ENCODE assay signal across 8 cellular contexts in the genomic region with DNA sequence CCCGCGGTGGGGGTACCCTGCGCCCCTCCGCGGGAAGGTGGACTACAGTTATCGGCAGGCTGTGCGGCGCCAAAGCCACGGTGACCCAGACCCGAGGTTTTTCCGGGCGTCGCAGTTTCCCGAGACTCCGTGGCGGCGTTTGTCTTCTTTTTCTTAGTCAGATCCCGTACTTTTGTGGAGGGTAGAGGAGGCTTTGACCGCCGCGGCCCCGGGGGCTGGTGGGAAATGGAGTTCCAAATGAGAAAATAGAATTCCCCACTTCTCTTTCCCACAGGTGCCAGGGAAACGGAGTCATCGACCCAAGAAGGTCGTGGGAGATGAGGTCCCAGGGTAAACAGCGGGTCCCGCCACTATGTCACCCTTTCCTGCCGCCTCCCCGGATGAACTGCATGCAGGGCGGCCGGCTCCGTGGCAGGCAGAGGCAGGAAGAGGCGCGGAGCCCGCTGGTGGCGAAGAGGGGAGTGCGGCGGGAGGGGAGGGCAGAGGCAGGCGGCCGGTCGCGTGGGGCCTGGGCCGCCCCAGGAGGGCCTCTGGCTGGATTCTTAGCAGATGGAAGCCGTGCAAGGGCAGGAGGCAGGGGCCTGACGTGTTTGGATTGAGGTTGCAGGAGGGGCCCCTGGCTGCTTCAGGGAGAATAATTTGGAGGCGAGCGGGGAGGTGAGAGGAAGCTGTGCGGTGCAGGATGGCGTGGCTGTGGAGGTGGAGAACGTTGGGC. TPM values are rescaled to one million over a fixed set of nuclear protein-coding genes. Genes with fewer than 3 reads are reported as not detected.
DNase-seq lines count a peak whose midpoint lies in the region; ATAC-seq and TF ChIP-seq lines count a peak whose summit lies in the region.

No MANE protein-coding gene starts in this region.

- TF ChIP-seq POLR2A in transverse colon (IDR thresholded peaks at IDR 0.05), result peak; percentile 37

- CTCF ChIA-PET in activated CD8-positive, alpha-beta memory T cell treated with anti-CD3 and anti-CD28 coated beads, Interleukin-2, amount 10 ng/mL, durations not matched to agents 7 days and 5 days (lab: Charles Lee), result interaction anchor here (0.7 to 4.4 kb wide), 5 partner anchors 9 to 166 kb away, joined by 3 to 36 read pairs (median 4); a partner anchor contains a TSS

- peak; percentile 87 for ATAC-seq in activated CD8-positive, alpha-beta memory T cell treated with anti-CD3 and anti-CD28 coated beads, Interleukin-2, amount 10 ng/mL, durations not matched to agents 7 days and 5 days
- peak; percentile 83 to 84 for ATAC-seq in naive thymus-derived CD8-positive, alpha-beta T cell
- no peak for ATAC-seq in GM21515 (IDR thresholded peaks at IDR 0.05; ENCODE audit: unreplicated experiment)

- H3K4me1 ChIP-seq in transverse colon, result peaks cover 0 to 18% (median 13%) of the 10 kb centered on the region in 4 donors

- H3K9me3 ChIP-seq in transverse colon, result no peaks in the 10 kb centered on the region

- in situ Hi-C loops in GM13976 (cut with MboI; ENCODE audit: low sequenced_read_pairs, unreplicated experiment) (no loop called here), transverse colon (cut with MboI; ENCODE audit: low pct_ligation_motif_present in 1 of 4, low pct_unique_long_range_greater_than_20kb in 1 of 4, low sequenced_read_pairs in 3 of 4) (no loop called here)

- no peaks in the 10 kb centered on the region for H3K9me3 Mint-ChIP-seq in activated CD8-positive, alpha-beta memory T cell treated with anti-CD3 and anti-CD28 coated beads, Interleukin-2, amount 10 ng/mL, durations not matched to agents 7 days and 5 days (ENCODE audit: low read depth)
- H3K9me3 Mint-ChIP-seq in endothelial cell (ENCODE audit: unreplicated experiment), result no peaks in the 10 kb centered on the region
- no peaks in the 10 kb centered on the region for H3K9me3 Mint-ChIP-seq in naive thymus-derived CD8-positive, alpha-beta T cell

- H3K36me3 ChIP-seq in transverse colon, result peaks cover 0 to 13% (median 4%) of the 10 kb centered on the region in 4 donors

- peak overlapping the region; percentile 78 for H3K27ac Mint-ChIP-seq in activated CD8-positive, alpha-beta memory T cell treated with anti-CD3 and anti-CD28 coated beads, Interleukin-2, amount 10 ng/mL, durations not matched to agents 7 days and 5 days
- H3K27ac Mint-ChIP-seq in endothelial cell (ENCODE audit: unreplicated experiment), result peak overlapping the region; percentile 79
- H3K27ac Mint-ChIP-seq in naive thymus-derived CD8-positive, alpha-beta T cell, result peak overlapping the region; percentile 84 to 94 (median 91)

- peak overlapping the region; percentile 64 for H3K4me3 Mint-ChIP-seq in activated CD8-positive, alpha-beta memory T cell treated with anti-CD3 and anti-CD28 coated beads, Interleukin-2, amount 10 ng/mL, durations not matched to agents 7 days and 5 days
- H3K4me3 Mint-ChIP-seq in endothelial cell (ENCODE audit: unreplicated experiment), result no peak overlapping the region
- peak overlapping the region; percentile 81 to 95 (median 86) for H3K4me3 Mint-ChIP-seq in naive thymus-derived CD8-positive, alpha-beta T cell

- no peaks in the 10 kb centered on the region for H3K36me3 Mint-ChIP-seq in activated CD8-positive, alpha-beta memory T cell treated with anti-CD3 and anti-CD28 coated beads, Interleukin-2, amount 10 ng/mL, durations not matched to agents 7 days and 5 days
- peaks cover 11% of the 10 kb centered on the region for H3K36me3 Mint-ChIP-seq in endothelial cell (ENCODE audit: low read depth, unreplicated experiment)
- H3K36me3 Mint-ChIP-seq in naive thymus-derived CD8-positive, alpha-beta T cell, result peaks cover 0 to 14% (median 0%) of the 10 kb centered on the region in 3 donors

- H3K27me3 Mint-ChIP-seq in activated CD8-positive, alpha-beta memory T cell treated with anti-CD3 and anti-CD28 coated beads, Interleukin-2, amount 10 ng/mL, durations not matched to agents 7 days and 5 days, result no peaks in the 10 kb centered on the region
- peaks cover 31% of the 10 kb centered on the region for H3K27me3 Mint-ChIP-seq in endothelial cell (ENCODE audit: unreplicated experiment)
- no peaks in the 10 kb centered on the region for H3K27me3 Mint-ChIP-seq in naive thymus-derived CD8-positive, alpha-beta T cell

- WGBS in transverse colon (ENCODE audit: low coverage in 1 of 2), 2 donors, result 5 to 20% methylated on average over 11 to 47 of the region's 50 CpGs

- DNase-seq in GM13976 (ENCODE audit: low spot score) (peak; percentile 63), endothelial cell (ENCODE audit: low spot score) (no peak), transverse colon (peak; percentile 55), ecto neural progenitor cell (ENCODE audit: low spot score) (no peak), NCI-H2227 treated with DMSO at 0.1 percent for 48 hours (lab: John Stamatoyannopoulos, UW) (no peak)
- peak; percentile 77 for DNase-seq in activated CD8-positive, alpha-beta memory T cell treated with anti-CD3 and anti-CD28 coated beads, Interleukin-2, amount 10 ng/mL, durations not matched to agents 7 days and 5 days
- DNase-seq in naive thymus-derived CD8-positive, alpha-beta T cell, result peak in 9 of 10 donors; percentile 44 to 77 (median 59)

- TF ChIP-seq EP300 in transverse colon (IDR thresholded peaks at IDR 0.05; ENCODE audit: low read depth), result no peak

- intact Hi-C loops in transverse colon (cut with DNase I; ENCODE audit: low total_unique reads), result no loop called here

- H3K4me1 Mint-ChIP-seq in activated CD8-positive, alpha-beta memory T cell treated with anti-CD3 and anti-CD28 coated beads, Interleukin-2, amount 10 ng/mL, durations not matched to agents 7 days and 5 days, result peaks cover 15% of the 10 kb centered on the region
- peaks cover 16% of the 10 kb centered on the region for H3K4me1 Mint-ChIP-seq in endothelial cell (ENCODE audit: unreplicated experiment)
- H3K4me1 Mint-ChIP-seq in naive thymus-derived CD8-positive, alpha-beta T cell, result peaks cover 13 to 38% (median 25%) of the 10 kb centered on the region in 4 donors

- peak overlapping the region; percentile 70 to 87 (median 86) for H3K27ac ChIP-seq in transverse colon

- no peaks in the 10 kb centered on the region for H3K27me3 ChIP-seq in transverse colon

- POLR2A ChIA-PET in naive thymus-derived CD8-positive, alpha-beta T cell (lab: Charles Lee), result interaction anchor here (0.6 to 2.9 kb wide), 15 partner anchors 9 to 1396 kb away, joined by 3 to 21 read pairs (median 5); a partner anchor contains a TSS

- peak overlapping the region; percentile 8 to 62 (median 44) for H3K4me3 ChIP-seq in transverse colon

- TF ChIP-seq CTCF in GM13976 (IDR thresholded peaks at IDR 0.05; ENCODE audit: borderline replicate concordance, control extremely low read depth, extremely low read depth, insufficient read depth, missing control alignments), result no peak
- no peak for TF ChIP-seq CTCF in endothelial cell (IDR thresholded peaks at IDR 0.05; ENCODE audit: unreplicated experiment)
- TF ChIP-seq CTCF in transverse colon (IDR thresholded peaks at IDR 0.05), result no peak

RNA-seq across cellular contexts. Expression of a gene that starts 11.5 kb away (rescaled TPM):
- total RNA-seq in activated CD8-positive, alpha-beta memory T cell treated with anti-CD3 and anti-CD28 coated beads, Interleukin-2, amount 10 ng/mL, durations not matched to agents 7 days and 5 days, result 10 to 100 TPM; 42.5 to 47.8 TPM
- total RNA-seq in endothelial cell (ENCODE audit: unreplicated experiment) (165 TPM), transverse colon (100 to 1,000 TPM in 2 of 4 donors, 10 to 100 TPM in 2; 61.1 to 410 (median 171) TPM)
- 10 to 100 TPM; 72.2 to 77.7 TPM for total RNA-seq in naive thymus-derived CD8-positive, alpha-beta T cell
- 10 to 100 TPM; 20.5 to 32.0 (median 28.2) TPM for polyA plus RNA-seq in naive thymus-derived CD8-positive, alpha-beta T cell

RNA-seq across cellular contexts. Expression of a gene that starts 25.3 kb away (rescaled TPM):
- 1 to 10 TPM in 1 of 2 experiments, under 1 TPM in 1; 0.85 to 1.5 TPM for total RNA-seq in activated CD8-positive, alpha-beta memory T cell treated with anti-CD3 and anti-CD28 coated beads, Interleukin-2, amount 10 ng/mL, durations not matched to agents 7 days and 5 days
- total RNA-seq in endothelial cell (ENCODE audit: unreplicated experiment), result 0.95 TPM
- 1 to 10 TPM; 2.7 to 2.9 TPM for total RNA-seq in naive thymus-derived CD8-positive, alpha-beta T cell
- under 1 TPM in 2 of 3 donors, not detected in 1; 0.39 to 0.42 TPM for polyA plus RNA-seq in naive thymus-derived CD8-positive, alpha-beta T cell
- under 1 TPM in 2 of 4 donors, not detected in 2; 0.41 to 0.64 TPM for total RNA-seq in transverse colon

RNA-seq across cellular contexts. Expression of a gene that starts 31.0 kb away (rescaled TPM):
- total RNA-seq in activated CD8-positive, alpha-beta memory T cell treated with anti-CD3 and anti-CD28 coated beads, Interleukin-2, amount 10 ng/mL, durations not matched to agents 7 days and 5 days, result 1 to 10 TPM; 3.5 to 5.3 TPM
- total RNA-seq in endothelial cell (ENCODE audit: unreplicated experiment), result 3.0 TPM
- 10 to 100 TPM; 21.4 to 21.5 TPM for total RNA-seq in naive thymus-derived CD8-positive, alpha-beta T cell
- under 1 TPM in 1 of 3 donors, not detected in 2; 0.15 TPM for polyA plus RNA-seq in naive thymus-derived CD8-positive, alpha-beta T cell
- total RNA-seq in transverse colon, result 1 to 10 TPM in 2 of 4 donors, under 1 TPM in 1, not detected in 1; 0.68 to 2.4 (median 1.1) TPM

RNA-seq across cellular contexts. Expression of a gene that starts 34.9 kb away (rescaled TPM):
- 10 to 100 TPM; 37.9 to 58.7 TPM for total RNA-seq in activated CD8-positive, alpha-beta memory T cell treated with anti-CD3 and anti-CD28 coated beads, Interleukin-2, amount 10 ng/mL, durations not matched to agents 7 days and 5 days
- 38.4 TPM for total RNA-seq in endothelial cell (ENCODE audit: unreplicated experiment)
- total RNA-seq in naive thymus-derived CD8-positive, alpha-beta T cell, result 10 to 100 TPM; 39.1 to 41.2 TPM
- 10 to 100 TPM; 32.9 to 59.9 (median 40.3) TPM for polyA plus RNA-seq in naive thymus-derived CD8-positive, alpha-beta T cell
- total RNA-seq in transverse colon, result 10 to 100 TPM in 3 of 4 donors, 1 to 10 TPM in 1; 9.4 to 49.7 (median 13.6) TPM

Comparison
In these comparisons a context has a peak if more than half of its experiments do, and no peak if none do; other contexts are left out.
1. DNase-seq: peak in GM13976 (single experiment), activated CD8-positive, alpha-beta memory T cell treated with anti-CD3 and anti-CD28 coated beads, Interleukin-2, amount 10 ng/mL, durations not matched to agents 7 days and 5 days (single experiment), naive thymus-derived CD8-positive, alpha-beta T cell (9 of 10) and transverse colon (single experiment); none in endothelial cell (single experiment), ecto neural progenitor cell (single experiment) and NCI-H2227 treated with DMSO at 0.1 percent for 48 hours (single experiment).
2. Peak in every context shown above with its lines, with median percentiles within 50 percentile points of each other: H3K27ac Mint-ChIP-seq.